Comparison of ENCODE assay signal across 19 cellular contexts in the genomic region with DNA sequence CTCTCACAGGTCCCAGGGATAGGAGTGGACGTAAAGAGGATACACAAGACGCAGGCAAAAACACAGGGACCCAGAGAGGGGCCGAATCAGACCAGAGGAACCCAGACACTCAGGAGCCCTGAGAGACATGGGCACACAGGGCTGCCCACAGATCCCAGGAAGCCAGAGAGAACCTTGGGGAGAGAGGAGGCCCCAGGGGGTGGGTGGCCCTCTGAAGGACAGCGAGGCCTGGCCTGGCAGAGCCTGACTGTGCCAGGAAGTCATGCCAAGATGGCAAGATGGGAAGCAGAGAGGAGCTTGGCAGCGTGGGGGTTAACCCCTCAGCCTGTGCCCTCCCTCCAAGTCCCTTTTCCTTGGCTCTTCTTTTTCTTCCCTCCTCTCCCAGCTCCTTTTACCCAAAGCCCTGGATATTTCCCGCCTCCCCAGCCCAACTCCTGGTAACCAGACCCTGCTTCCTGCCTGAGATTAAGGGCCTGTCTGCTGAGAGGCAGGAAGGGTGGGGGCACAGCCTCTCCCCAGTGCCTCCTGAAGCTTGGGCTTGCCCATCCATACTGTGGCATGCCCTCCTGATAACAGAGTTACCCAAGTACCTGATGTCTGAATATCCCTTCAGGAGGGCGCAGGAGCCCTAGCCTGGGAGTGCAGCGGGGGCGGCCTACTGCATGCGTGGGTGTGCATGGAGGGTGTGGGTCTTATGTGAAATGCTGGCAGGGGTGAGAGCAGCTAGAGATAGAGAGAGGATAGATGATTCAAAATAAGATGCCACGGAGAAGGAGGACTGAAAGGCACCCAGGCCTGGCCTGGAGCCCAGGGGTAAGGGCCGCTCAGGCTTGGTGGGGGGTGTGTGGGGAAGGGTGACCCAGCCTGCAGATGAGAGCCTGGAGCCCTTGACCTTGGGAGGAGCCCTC. TPM values are rescaled to one million over a fixed set of nuclear protein-coding genes. Genes with fewer than 3 reads are reported as not detected.
DNase-seq lines count a peak whose midpoint lies in the region; ATAC-seq and TF ChIP-seq lines count a peak whose summit lies in the region.
"Had no signal": no experiment of that assay in that cellular context is flagged by ENCODE, and none has a peak within 500 bp of the region (broad histone marks: within the 10 kb centered on the region; RNA-seq: fewer than 3 reads in every experiment).

No MANE protein-coding gene starts in this region.

- H3K9me3 Mint-ChIP-seq in effector memory CD8-positive, alpha-beta T cell, result no peaks in the 10 kb centered on the region
- H3K9me3 Mint-ChIP-seq in stimulated activated naive CD8-positive, alpha-beta T cell treated with anti-CD3 and anti-CD28 coated beads, Interleukin-15, amount 100 ng/mL, for 72 hours, result no peaks in the 10 kb centered on the region
- H3K9me3 Mint-ChIP-seq: central memory CD8-positive, alpha-beta T cell had no signal

- no peaks in the 10 kb centered on the region for H3K27me3 Mint-ChIP-seq in effector memory CD8-positive, alpha-beta T cell
- H3K27me3 Mint-ChIP-seq in stimulated activated naive CD8-positive, alpha-beta T cell treated with anti-CD3 and anti-CD28 coated beads, Interleukin-15, amount 100 ng/mL, for 72 hours, result no peaks in the 10 kb centered on the region
- H3K27me3 Mint-ChIP-seq: central memory CD8-positive, alpha-beta T cell had no signal

- H3K4me3 ChIP-seq in heart right ventricle, result no peak overlapping the region
- H3K4me3 ChIP-seq: skin epidermis had no signal

- intact Hi-C loops in Right ventricle myocardium inferior (cut with DNase I), result no loop called here
- intact Hi-C loops in heart right ventricle (cut with DNase I), result no loop called here

- no peak for TF ChIP-seq CTCF in heart right ventricle (IDR thresholded peaks at IDR 0.05)

- H3K4me1 Mint-ChIP-seq in effector memory CD8-positive, alpha-beta T cell (ENCODE audit: low read depth in 2 of 2), result peaks cover 55 to 64% of the 10 kb centered on the region in 2 donors
- peaks cover 100% of the 10 kb centered on the region for H3K4me1 Mint-ChIP-seq in stimulated activated naive CD8-positive, alpha-beta T cell treated with anti-CD3 and anti-CD28 coated beads, Interleukin-15, amount 100 ng/mL, for 72 hours

- H3K27ac ChIP-seq in heart right ventricle, result no peak overlapping the region
- H3K27ac ChIP-seq: parathyroid adenoma, skin epidermis had no signal

- H3K4me1 ChIP-seq in heart right ventricle, result peaks cover 0 to 5% (median 0%) of the 10 kb centered on the region in 9 donors
- H3K4me1 ChIP-seq: parathyroid adenoma had no signal

- H3K27me3 ChIP-seq in heart right ventricle, result peaks cover 0 to 87% (median 63%) of the 10 kb centered on the region in 7 donors

- H3K4me3 Mint-ChIP-seq in effector memory CD8-positive, alpha-beta T cell, result peak overlapping the region; percentile 24 to 57
- H3K4me3 Mint-ChIP-seq in stimulated activated naive CD8-positive, alpha-beta T cell treated with anti-CD3 and anti-CD28 coated beads, Interleukin-15, amount 100 ng/mL, for 72 hours, result no peak overlapping the region
- H3K4me3 Mint-ChIP-seq: central memory CD8-positive, alpha-beta T cell had no signal

- peak overlapping the region; percentile 80 to 90 for H3K27ac Mint-ChIP-seq in effector memory CD8-positive, alpha-beta T cell
- H3K27ac Mint-ChIP-seq in stimulated activated naive CD8-positive, alpha-beta T cell treated with anti-CD3 and anti-CD28 coated beads, Interleukin-15, amount 100 ng/mL, for 72 hours, result peak overlapping the region; percentile 30 to 83

- DNase-seq in Right ventricle myocardium inferior (ENCODE audit: missing footprints) (peak; percentile 28), heart right ventricle (no peak), NCI-H69 (lab: John Stamatoyannopoulos, UW) (peak; percentile 26), SIG-M5 treated with dmso at 0.1 percent for 504 hours (lab: John Stamatoyannopoulos, UW; ENCODE audit: unreplicated experiment) (no peak), ecto neural progenitor cell (ENCODE audit: low spot score) (no peak)
- no peak for DNase-seq in effector memory CD8-positive, alpha-beta T cell
- no peak for DNase-seq in stimulated activated naive CD8-positive, alpha-beta T cell treated with anti-CD3 and anti-CD28 coated beads, Interleukin-15, amount 100 ng/mL, for 72 hours
- DNase-seq: amniotic stem cell, C1 segment of cervical spinal cord, left colon, NCI-H1930, NCI-H526, trophoblast cell had no signal

- ATAC-seq in Right ventricle myocardium inferior (no peak), heart right ventricle (no peak)
- no peak for ATAC-seq in effector memory CD8-positive, alpha-beta T cell (replicated peaks)
- ATAC-seq in stimulated activated naive CD8-positive, alpha-beta T cell treated with anti-CD3 and anti-CD28 coated beads, Interleukin-15, amount 100 ng/mL, for 72 hours, result no peak
- ATAC-seq: left colon, Panc1 had no signal

- H3K36me3 Mint-ChIP-seq in effector memory CD8-positive, alpha-beta T cell (ENCODE audit: insufficient read depth), result peaks cover 4% of the 10 kb centered on the region

- H3K36me3 ChIP-seq in heart right ventricle, result no peaks in the 10 kb centered on the region

- 86% methylated on average over 12 of the region's 12 CpGs for WGBS in heart right ventricle, 2 donors

- H3K9me3 ChIP-seq in heart right ventricle, result no peaks in the 10 kb centered on the region

RNA-seq across cellular contexts. Expression of gene TBX21, which starts 6.0 kb away (rescaled TPM):
- total RNA-seq in Right ventricle myocardium inferior (0.27 TPM), heart right ventricle (1 to 10 TPM in 1 of 10 donors, under 1 TPM in 5, not detected in 4; 0.11 to 2.0 (median 0.29) TPM)
- under 1 TPM; 0.07 to 0.15 TPM for polyA plus RNA-seq in heart right ventricle
- total RNA-seq: fibroblast of villous mesenchyme, MCF 10A had no signal

RNA-seq across cellular contexts. Expression of gene TBKBP1, which starts 33.1 kb away (rescaled TPM):
- total RNA-seq in Right ventricle myocardium inferior (14.2 TPM), heart right ventricle (10 to 100 TPM in 9 of 10 donors, 1 to 10 TPM in 1; 8.4 to 19.9 (median 12.6) TPM)
- polyA plus RNA-seq in heart right ventricle, result 10 to 100 TPM in 1 of 2 donors, 1 to 10 TPM in 1; 9.9 to 27.9 TPM

Comparison
In these comparisons a context has a peak if more than half of its experiments do, and no peak if none do; other contexts are left out.
1. DNase-seq: peak in Right ventricle myocardium inferior (single experiment) and NCI-H69 (single experiment); none in heart right ventricle (0 of 2), effector memory CD8-positive, alpha-beta T cell (0 of 3), stimulated activated naive CD8-positive, alpha-beta T cell treated with anti-CD3 and anti-CD28 coated beads, Interleukin-15, amount 100 ng/mL, for 72 hours (0 of 2), SIG-M5 treated with dmso at 0.1 percent for 504 hours (single experiment) and ecto neural progenitor cell (single experiment).
2. H3K4me3 Mint-ChIP-seq: peak in effector memory CD8-positive, alpha-beta T cell (2 of 2); none in stimulated activated naive CD8-positive, alpha-beta T cell treated with anti-CD3 and anti-CD28 coated beads, Interleukin-15, amount 100 ng/mL, for 72 hours (0 of 2).